Comparison of ENCODE assay signal across 26 cellular contexts in the genomic region with DNA sequence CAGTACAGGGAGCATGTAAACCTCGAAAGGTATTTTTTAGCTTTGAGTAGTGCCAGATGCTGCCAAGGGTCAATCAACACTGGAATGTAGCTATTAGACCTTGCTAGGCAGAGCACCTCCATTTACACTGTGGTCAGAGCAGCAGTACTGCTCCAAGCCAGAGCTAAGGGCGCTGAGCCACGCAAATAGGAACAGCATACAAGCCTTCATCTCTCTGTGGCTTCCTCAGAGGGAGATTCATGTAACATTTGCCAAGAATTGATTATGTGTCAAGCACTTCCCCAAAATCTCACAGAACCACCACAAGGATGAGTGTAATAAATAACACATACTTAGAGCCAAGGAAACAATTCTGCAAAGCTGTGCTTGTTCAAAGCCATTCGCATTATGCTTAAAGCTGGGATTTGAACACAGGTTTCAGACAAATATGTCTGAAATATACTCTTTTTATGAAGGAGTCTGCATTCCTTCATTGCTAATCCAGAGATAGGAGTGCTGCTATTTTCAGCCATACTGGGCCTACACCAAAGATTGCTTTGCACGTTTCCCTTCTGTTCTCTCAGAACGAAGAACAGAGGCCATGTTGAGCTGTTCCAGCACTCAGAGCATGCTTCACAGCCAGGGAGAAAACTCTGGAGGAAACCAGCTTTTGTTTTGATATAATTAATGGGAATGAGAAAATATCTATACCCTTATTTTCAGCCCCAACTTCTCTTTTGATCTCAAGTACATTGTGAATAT.
DNase-seq lines count a peak whose midpoint lies in the region; ATAC-seq, FAIRE-seq and TF ChIP-seq lines count a peak whose summit lies in the region.
"Had no signal": no experiment of that assay in that cellular context is flagged by ENCODE, and none has a peak within 500 bp of the region (broad histone marks: within the 10 kb centered on the region; RNA-seq: fewer than 3 reads in every experiment).

No MANE protein-coding gene starts in this region.

- intact Hi-C loops in right lobe of liver (cut with DNase I) (no loop called here), HepG2 (cut with micrococcal nuclease; ENCODE audit: unreplicated experiment) (no loop called here), K562 (cut with micrococcal nuclease) (no loop called here), upper lobe of right lung (cut with DNase I) (no loop called here)

- in situ Hi-C loops in HepG2 (cut with HindIII; ENCODE audit: extremely low pct_ligation_motif_present, low pct_unique_long_range_greater_than_20kb) (no loop called here), K562 (cut with MboI) (no loop called here)

- H2AFZ ChIP-seq in HepG2 (ENCODE audit: low read length) (no peak overlapping the region), K562 (ENCODE audit: low read depth, low read length) (no peak overlapping the region)
- H2AFZ ChIP-seq: GM23248 had no signal

- TF ChIP-seq CTCF in right lobe of liver (IDR thresholded peaks at IDR 0.05) (no peak), HepG2 (CRISPR knock-in tag; IDR thresholded peaks at IDR 0.05) (no peak), K562 (IDR thresholded peaks at IDR 0.05 in 2 of 3, conservative IDR thresholded peaks at IDR 0.05 in 1 of 3; ENCODE audit: insufficient read depth in 2 of 3, low read depth in 1 of 3, low read length in 3 of 3) (no peak), upper lobe of right lung (IDR thresholded peaks at IDR 0.05) (no peak)

- ATAC-seq in right lobe of liver: peak in 3 of 4 donors; percentile 15 to 37 (median 33)
- ATAC-seq in HepG2: no peak
- no peak; the same call in 2 of the 3 replicates for ATAC-seq in K562
- ATAC-seq in upper lobe of right lung: peak; percentile 54
- no peak for ATAC-seq in GM18858 (IDR thresholded peaks at IDR 0.05; ENCODE audit: unreplicated experiment)
- ATAC-seq: A549; Panc1; stimulated activated memory B cell treated with anti-CD40 and anti-IgM and Interleukin-4, amounts not matched to agents 10 μg/mL and 1 μg/mL and 100 μg/mL, for 72 hours; T-helper 17 cell had no signal

- CTCF ChIA-PET in HepG2 (lab: Yijun Ruan, JAX; ENCODE audit: low intra/inter-chr PET ratio, low total read pairs) (no interaction called here), K562 (lab: Yijun Ruan, JAX; ENCODE audit: low intra/inter-chr PET ratio) (no interaction called here)

- BruUV-seq in HepG2 (replicated peaks; lab: Mats Ljungman, UMichigan) (no TSS peak), K562 (replicated peaks; lab: Mats Ljungman, UMichigan) (no TSS peak)

- no peaks in the 10 kb centered on the region for H4K20me1 ChIP-seq in HepG2 (ENCODE audit: insufficient read depth, low read length)
- H4K20me1 ChIP-seq in K562 (replicated peaks; ENCODE audit: control insufficient read depth, insufficient read depth, low read length): no peaks in the 10 kb centered on the region

- H3K9me1 ChIP-seq in K562 (ENCODE audit: control insufficient read depth, insufficient read depth, low read length): no peaks in the 10 kb centered on the region

- no peak overlapping the region for H3K27ac ChIP-seq in right lobe of liver
- H3K27ac ChIP-seq in HepG2 (ENCODE audit: extremely low read length, insufficient read depth, low read length): no peak overlapping the region
- H3K27ac ChIP-seq in K562 (ENCODE audit: extremely low read depth, low read depth, low read length): no peak overlapping the region
- H3K27ac ChIP-seq in upper lobe of right lung: no peak overlapping the region
- H3K27ac ChIP-seq: A549, dorsolateral prefrontal cortex, GM23248, SJSA1, vagina had no signal

- H3K4me1 ChIP-seq in right lobe of liver (peaks cover 0 to 10% (median 3%) of the 10 kb centered on the region in 4 donors), HepG2 (ENCODE audit: insufficient read depth, low read length) (peaks cover 11% of the 10 kb centered on the region), K562 (replicated peaks in 1 of 2; ENCODE audit: control insufficient read depth in 2 of 2, insufficient read depth in 2 of 2, low read length in 2 of 2) (no peaks in the 10 kb centered on the region), upper lobe of right lung (no peaks in the 10 kb centered on the region)
- H3K4me1 ChIP-seq: A549, SJSA1, vagina had no signal

- TF ChIP-seq RAD21 in HepG2 (CRISPR knock-in tag; IDR thresholded peaks at IDR 0.05) (no peak), K562 (CRISPR knock-in tag; conservative IDR thresholded peaks at IDR 0.05 in 1 of 2, IDR thresholded peaks at IDR 0.05 in 1 of 2) (no peak)

- TF ChIP-seq POLR2A in right lobe of liver (IDR thresholded peaks at IDR 0.05) (no peak), HepG2 (IDR thresholded peaks at IDR 0.05; ENCODE audit: insufficient read depth in 1 of 2, low read depth in 2 of 2, low read length in 2 of 2) (no peak), K562 (conservative IDR thresholded peaks at IDR 0.05) (no peak)

- H3K9ac ChIP-seq in HepG2 (ENCODE audit: insufficient read depth, low read depth, low read length) (no peak overlapping the region), K562 (ENCODE audit: insufficient read depth in 1 of 2, low read depth in 2 of 2, low read length in 2 of 2) (no peak overlapping the region)
- H3K9ac ChIP-seq: GM23248 had no signal

- H3K36me3 ChIP-seq in right lobe of liver: no peaks in the 10 kb centered on the region
- no peaks in the 10 kb centered on the region for H3K36me3 ChIP-seq in HepG2 (replicated peaks in 1 of 2; ENCODE audit: control insufficient read depth in 1 of 2, insufficient read depth in 2 of 2, low read length in 2 of 2)
- H3K36me3 ChIP-seq in K562 (ENCODE audit: control insufficient read depth, insufficient read depth, low read length): no peaks in the 10 kb centered on the region
- no peaks in the 10 kb centered on the region for H3K36me3 ChIP-seq in upper lobe of right lung
- H3K36me3 ChIP-seq: SJSA1, vagina had no signal

- FAIRE-seq in HepG2 (lab: Jason Lieb, UNC): no peak
- FAIRE-seq in K562 (lab: Jason Lieb, UNC): no peak
- FAIRE-seq: A549, GM18507, kidney had no signal

- no peak overlapping the region for H3K4me3 ChIP-seq in right lobe of liver
- no peak overlapping the region for H3K4me3 ChIP-seq in HepG2 (replicated peaks in 1 of 3; ENCODE audit: insufficient read depth in 1 of 3, low read depth in 2 of 3, low read length in 3 of 3)
- H3K4me3 ChIP-seq in K562: no peak overlapping the region
- no peak overlapping the region for H3K4me3 ChIP-seq in upper lobe of right lung
- H3K4me3 ChIP-seq: A549, dorsolateral prefrontal cortex, GM23248, SJSA1, vagina had no signal

- H3K9me3 ChIP-seq in right lobe of liver: no peaks in the 10 kb centered on the region
- no peaks in the 10 kb centered on the region for H3K9me3 ChIP-seq in HepG2 (ENCODE audit: low read length)
- no peaks in the 10 kb centered on the region for H3K9me3 ChIP-seq in K562 (replicated peaks; ENCODE audit: control insufficient read depth, insufficient read depth, low read depth, low read length)
- no peaks in the 10 kb centered on the region for H3K9me3 ChIP-seq in upper lobe of right lung
- H3K9me3 ChIP-seq: A549, SJSA1, vagina had no signal

- POLR2A ChIA-PET in HepG2 (lab: Yijun Ruan, JAX) (interaction anchor here (0.6 kb wide), 1 partner anchor 121 kb away, joined by 3 read pairs; no protein-coding TSS in a partner anchor), K562 (lab: Yijun Ruan, JAX) (interaction anchor here (0.8 to 1.3 kb wide), 3 partner anchors 32 to 63 kb away, joined by 3 read pairs; no protein-coding TSS in a partner anchor)

- H3K27me3 ChIP-seq in right lobe of liver (no peaks in the 10 kb centered on the region), HepG2 (ENCODE audit: control insufficient read depth in 1 of 2, insufficient read depth in 2 of 2, low read length in 2 of 2) (no peaks in the 10 kb centered on the region), K562 (ENCODE audit: control insufficient read depth in 2 of 2, insufficient read depth in 2 of 2, low read length in 2 of 2) (peaks cover 7 to 11% of the 10 kb centered on the region in 2 experiments; a peak in 3 of 5 replicates), upper lobe of right lung (no peaks in the 10 kb centered on the region)
- H3K27me3 ChIP-seq: dorsolateral prefrontal cortex, SJSA1, vagina had no signal

- TF ChIP-seq EP300 in HepG2 (IDR thresholded peaks at IDR 0.05; ENCODE audit: low read depth in 2 of 2, low read length in 2 of 2) (no peak), HepG2 (CRISPR knock-in tag; IDR thresholded peaks at IDR 0.05; ENCODE audit: borderline replicate concordance) (no peak), K562 (IDR thresholded peaks at IDR 0.05; ENCODE audit: low read length) (no peak)

- DNase-seq in right lobe of liver (no peak), HepG2 (ENCODE audit: low spot score) (no peak), SIG-M5 treated with dmso at 0.1 percent for 504 hours (lab: John Stamatoyannopoulos, UW; ENCODE audit: unreplicated experiment) (peak; percentile 46), K562 (ENCODE audit: extremely low read depth in 1 of 4, low spot score in 3 of 4) (no peak), upper lobe of right lung (no peak), NCI-H1694 (lab: John Stamatoyannopoulos, UW) (no peak), NCI-H345 (lab: John Stamatoyannopoulos, UW) (no peak)
- DNase-seq: anterior cingulate cortex; dorsolateral prefrontal cortex; GM23248; Karpas-422; kidney; mesendoderm; NCI-H1105; NCI-H2029 treated with DMSO at 0.1 percent for 48 hours; occipital lobe; retina; stimulated activated CD4-positive, alpha-beta T cell treated with anti-CD3 and anti-CD28 coated beads, Interleukin-4, amount 100 ng/mL, for 1 hour; T-helper 17 cell had no signal

- WGBS in right lobe of liver (ENCODE audit: insufficient coverage, low coverage, low lambda C conversion rate, missing lambda C conversion rate): 69% methylated on average over 6 of the region's 6 CpGs
- 91% methylated on average over 6 of the region's 6 CpGs for WGBS in HepG2 (ENCODE audit: low lambda C conversion rate)
- WGBS in K562 (ENCODE audit: insufficient coverage, low coverage, missing lambda C conversion rate): 0% methylated on average over 6 of the region's 6 CpGs

- no peak overlapping the region for H3K4me2 ChIP-seq in HepG2 (ENCODE audit: low read depth, low read length)
- no peak overlapping the region for H3K4me2 ChIP-seq in K562 (ENCODE audit: insufficient read depth, low read length)
- H3K4me2 ChIP-seq: A549 had no signal

- H3K79me2 ChIP-seq in HepG2 (ENCODE audit: insufficient read depth, low read length) (no peaks in the 10 kb centered on the region), K562 (ENCODE audit: control insufficient read depth, insufficient read depth, low read length) (no peaks in the 10 kb centered on the region)

TF ChIP-seq in HepG2, 621 proteins besides CTCF, POLR2A, EP300 and RAD21 (continues in another document):
- no peak for TF ChIP-seq GZF1 (CRISPR knock-in tag; IDR thresholded peaks at IDR 0.05)
- no peak for TF ChIP-seq SOX5 (CRISPR knock-in tag; IDR thresholded peaks at IDR 0.05; ENCODE audit: borderline replicate concordance)
- TF ChIP-seq NPAS2 (CRISPR knock-in tag; IDR thresholded peaks at IDR 0.05; ENCODE audit: borderline replicate concordance): no peak
- no peak for TF ChIP-seq ZSCAN29 (CRISPR knock-in tag; conservative IDR thresholded peaks at IDR 0.05)

TF ChIP-seq in K562, 482 proteins besides CTCF, POLR2A, EP300 and RAD21 (continues in another document):
- peak; percentile 4 for TF ChIP-seq MEIS2 (IDR thresholded peaks at IDR 0.05; ENCODE audit: partially characterized antibody)

Comparison
In these comparisons a context has a peak if more than half of its experiments do, and no peak if none do; other contexts are left out.
1. ATAC-seq: peak in right lobe of liver (3 of 4) and upper lobe of right lung (single experiment); none in HepG2 (single experiment), K562 (single experiment) and GM18858 (single experiment).